In genomic region chr12:121216102-121216501, GRCh38 we compare ENCODE assay signal across 25 cellular contexts. TPM values are rescaled to one million over a fixed set of nuclear protein-coding genes. Genes with fewer than 3 reads are reported as not detected.
A peak's percentile ranks its signal among the peaks of the same experiment; 100 is the strongest.
DNase-seq lines count a peak whose midpoint lies in the region; ATAC-seq and TF ChIP-seq lines count a peak whose summit lies in the region.
"Had no signal": no experiment of that assay in that cellular context is flagged by ENCODE, and none has a peak within 500 bp of the region (broad histone marks: within the 10 kb centered on the region; RNA-seq: fewer than 3 reads in every experiment).

No MANE protein-coding gene starts in this region.

- no peak overlapping the region for H3K4me3 Mint-ChIP-seq in activated T-cell treated with anti-CD3 and anti-CD28 coated beads, Interleukin-2, amount 50 U/mL, for 24 hours
- H3K4me3 Mint-ChIP-seq in activated T-cell treated with anti-CD3 and anti-CD28 coated beads, Interleukin-2, amount 50 U/mL, for 72 hours = no peak overlapping the region
- no peak overlapping the region for H3K4me3 Mint-ChIP-seq in Caco-2 (ENCODE audit: unreplicated experiment)
- H3K4me3 Mint-ChIP-seq in activated naive CD8-positive, alpha-beta T cell treated with anti-CD3 and anti-CD28 coated beads, Interleukin-2, amount 50 U/mL, for 24 hours = no peak overlapping the region
- H3K4me3 Mint-ChIP-seq in naive thymus-derived CD4-positive, alpha-beta T cell = no peak overlapping the region
- H3K4me3 Mint-ChIP-seq: activated T-helper 1 cell treated with anti-CD3 and anti-CD28 coated beads, Interleukin-12 subunit alpha, Interleukin-12 subunit beta, Interleukin-2, Interleukin-4 antibody, amounts not matched to agents 30 ng/mL and 10 ng/mL and 1 ng/mL, durations not matched to agents 14 hours and 24 hours and 36 hours; effector memory CD8-positive, alpha-beta T cell; memory B cell had no signal

- no peak for DNase-seq in activated T-cell treated with anti-CD3 and anti-CD28 coated beads, Interleukin-2, amount 50 U/mL, for 24 hours
- no peak for DNase-seq in activated T-cell treated with anti-CD3 and anti-CD28 coated beads, Interleukin-2, amount 50 U/mL, for 72 hours
- no peak for DNase-seq in Caco-2
- DNase-seq in activated naive CD8-positive, alpha-beta T cell treated with anti-CD3 and anti-CD28 coated beads, Interleukin-2, amount 50 U/mL, for 24 hours = no peak
- DNase-seq in naive thymus-derived CD4-positive, alpha-beta T cell = no peak
- no peak for DNase-seq in NCI-H446 (lab: John Stamatoyannopoulos, UW)
- DNase-seq in midbrain (lab: John Stamatoyannopoulos, UW) = no peak
- no peak for DNase-seq in stimulated activated CD4-positive, alpha-beta T cell treated with anti-CD3 and anti-CD28 coated beads, Interleukin-2, amount 100 ng/mL, for 48 hours
- DNase-seq: effector memory CD8-positive, alpha-beta T cell; NCI-H1048; NCI-H1694; NCI-H446 treated with DMSO at 0.1 percent for 48 hours; NCI-H82; SHP77 treated with DMSO at 0.1 percent for 48 hours; stimulated activated CD4-positive, alpha-beta T cell treated with anti-CD3 and anti-CD28 coated beads, Interleukin-1b, Interleukin-23, amount 100 ng/mL, for 48 hours; T-helper 9 cell; thyroid gland had no signal

- POLR2A ChIA-PET in Caco-2 (lab: Charles Lee) = no interaction called here
- POLR2A ChIA-PET in naive thymus-derived CD4-positive, alpha-beta T cell (lab: Charles Lee) = interaction anchor here (1.2 to 1.5 kb wide), 5 partner anchors 9 to 23 kb away, joined by 3 to 6 read pairs (median 3); no protein-coding TSS in a partner anchor

- H3K27ac ChIP-seq in naive thymus-derived CD4-positive, alpha-beta T cell (ENCODE audit: low read depth, low read length) = no peak overlapping the region
- H3K27ac ChIP-seq: cardiac muscle cell, parathyroid adenoma, thyroid gland had no signal

- intact Hi-C loops in Caco-2 (cut with micrococcal nuclease; ENCODE audit: unreplicated experiment) = no loop called here
- intact Hi-C loops in naive thymus-derived CD4-positive, alpha-beta T cell (cut with micrococcal nuclease) = no loop called here

- H3K27me3 ChIP-seq in Caco-2 (replicated peaks; ENCODE audit: control insufficient read depth, insufficient read depth, low read length) = no peaks in the 10 kb centered on the region
- H3K27me3 ChIP-seq in naive thymus-derived CD4-positive, alpha-beta T cell (ENCODE audit: control insufficient read depth in 2 of 2, insufficient read depth in 2 of 2, low read length in 2 of 2) = no peaks in the 10 kb centered on the region
- H3K27me3 ChIP-seq: ascending aorta, cardiac muscle cell, right atrium auricular region, thyroid gland had no signal

- H3K4me1 Mint-ChIP-seq in activated T-cell treated with anti-CD3 and anti-CD28 coated beads, Interleukin-2, amount 50 U/mL, for 24 hours (ENCODE audit: low read depth) = peaks cover 48% of the 10 kb centered on the region
- peaks cover 20% of the 10 kb centered on the region for H3K4me1 Mint-ChIP-seq in activated T-cell treated with anti-CD3 and anti-CD28 coated beads, Interleukin-2, amount 50 U/mL, for 72 hours (ENCODE audit: low read depth)
- H3K4me1 Mint-ChIP-seq in Caco-2 (ENCODE audit: low read depth, unreplicated experiment) = peaks cover 15% of the 10 kb centered on the region
- peaks cover 42% of the 10 kb centered on the region for H3K4me1 Mint-ChIP-seq in activated naive CD8-positive, alpha-beta T cell treated with anti-CD3 and anti-CD28 coated beads, Interleukin-2, amount 50 U/mL, for 24 hours
- peaks cover 7 to 49% (median 22%) of the 10 kb centered on the region in 7 donors for H3K4me1 Mint-ChIP-seq in naive thymus-derived CD4-positive, alpha-beta T cell

- H3K4me3 ChIP-seq in Caco-2 (ENCODE audit: low read depth, low read length) = no peak overlapping the region
- H3K4me3 ChIP-seq in naive thymus-derived CD4-positive, alpha-beta T cell (ENCODE audit: low read length) = no peak overlapping the region
- H3K4me3 ChIP-seq: ascending aorta, cardiac muscle cell, coronary artery, right atrium auricular region, thyroid gland had no signal

- no peak for ATAC-seq in activated T-cell treated with anti-CD3 and anti-CD28 coated beads, Interleukin-2, amount 50 U/mL, for 72 hours (replicated peaks in 1 of 2)
- no peak for ATAC-seq in activated naive CD8-positive, alpha-beta T cell treated with anti-CD3 and anti-CD28 coated beads, Interleukin-2, amount 50 U/mL, for 24 hours
- no peak for ATAC-seq in naive thymus-derived CD4-positive, alpha-beta T cell
- ATAC-seq: effector memory CD8-positive, alpha-beta T cell had no signal

- peak overlapping the region; percentile 95 for H3K27ac Mint-ChIP-seq in activated T-cell treated with anti-CD3 and anti-CD28 coated beads, Interleukin-2, amount 50 U/mL, for 24 hours
- no peak overlapping the region for H3K27ac Mint-ChIP-seq in activated T-cell treated with anti-CD3 and anti-CD28 coated beads, Interleukin-2, amount 50 U/mL, for 72 hours
- H3K27ac Mint-ChIP-seq in Caco-2 (ENCODE audit: unreplicated experiment) = peak overlapping the region; percentile 53
- peak overlapping the region; percentile 52 for H3K27ac Mint-ChIP-seq in activated naive CD8-positive, alpha-beta T cell treated with anti-CD3 and anti-CD28 coated beads, Interleukin-2, amount 50 U/mL, for 24 hours
- H3K27ac Mint-ChIP-seq in naive thymus-derived CD4-positive, alpha-beta T cell = peak overlapping the region in 6 of 9 donors; percentile 12 to 68 (median 40)
- H3K27ac Mint-ChIP-seq: memory B cell had no signal

- peaks cover 52% of the 10 kb centered on the region for H3K36me3 Mint-ChIP-seq in activated T-cell treated with anti-CD3 and anti-CD28 coated beads, Interleukin-2, amount 50 U/mL, for 24 hours (ENCODE audit: low read depth)
- peaks cover 0 to 4% of the 10 kb centered on the region in 2 donors for H3K36me3 Mint-ChIP-seq in activated T-cell treated with anti-CD3 and anti-CD28 coated beads, Interleukin-2, amount 50 U/mL, for 72 hours (ENCODE audit: insufficient read depth in 2 of 2)
- peaks cover 30% of the 10 kb centered on the region for H3K36me3 Mint-ChIP-seq in Caco-2 (ENCODE audit: insufficient read depth, unreplicated experiment)
- H3K36me3 Mint-ChIP-seq in activated naive CD8-positive, alpha-beta T cell treated with anti-CD3 and anti-CD28 coated beads, Interleukin-2, amount 50 U/mL, for 24 hours (ENCODE audit: low read depth) = peaks cover 15% of the 10 kb centered on the region
- H3K36me3 Mint-ChIP-seq in naive thymus-derived CD4-positive, alpha-beta T cell = peaks cover 3 to 45% (median 15%) of the 10 kb centered on the region in 5 donors

- no peaks in the 10 kb centered on the region for H3K9me3 ChIP-seq in Caco-2
- no peaks in the 10 kb centered on the region for H3K9me3 ChIP-seq in naive thymus-derived CD4-positive, alpha-beta T cell (ENCODE audit: control insufficient read depth in 2 of 3, low read length in 3 of 3)
- H3K9me3 ChIP-seq: ascending aorta, right atrium auricular region, thyroid gland had no signal

- H3K9me3 Mint-ChIP-seq in activated T-cell treated with anti-CD3 and anti-CD28 coated beads, Interleukin-2, amount 50 U/mL, for 24 hours = no peaks in the 10 kb centered on the region
- no peaks in the 10 kb centered on the region for H3K9me3 Mint-ChIP-seq in activated T-cell treated with anti-CD3 and anti-CD28 coated beads, Interleukin-2, amount 50 U/mL, for 72 hours
- H3K9me3 Mint-ChIP-seq in Caco-2 (ENCODE audit: unreplicated experiment) = no peaks in the 10 kb centered on the region
- H3K9me3 Mint-ChIP-seq in activated naive CD8-positive, alpha-beta T cell treated with anti-CD3 and anti-CD28 coated beads, Interleukin-2, amount 50 U/mL, for 24 hours = no peaks in the 10 kb centered on the region
- peaks cover 0 to 3% (median 0%) of the 10 kb centered on the region in 11 donors for H3K9me3 Mint-ChIP-seq in naive thymus-derived CD4-positive, alpha-beta T cell
- H3K9me3 Mint-ChIP-seq: activated naive CD4-positive, alpha-beta T cell treated with anti-CD3 and anti-CD28 coated beads, Interleukin-2, amount 50 U/mL, for 72 hours; activated T-helper 1 cell treated with anti-CD3 and anti-CD28 coated beads, Interleukin-12 subunit alpha, Interleukin-12 subunit beta, Interleukin-2, Interleukin-4 antibody, amounts not matched to agents 30 ng/mL and 10 ng/mL and 1 ng/mL, durations not matched to agents 14 hours and 24 hours and 36 hours; effector memory CD8-positive, alpha-beta T cell; memory B cell had no signal

- no peak for TF ChIP-seq CTCF in Caco-2 (IDR thresholded peaks at IDR 0.05; ENCODE audit: insufficient read depth in 1 of 2, low read depth in 1 of 2, low read length in 1 of 2, severe bottlenecking in 1 of 2, unreplicated experiment in 1 of 2)

- peaks cover 34% of the 10 kb centered on the region for H3K4me1 ChIP-seq in Caco-2
- peaks cover 3 to 8% of the 10 kb centered on the region in 2 donors for H3K4me1 ChIP-seq in naive thymus-derived CD4-positive, alpha-beta T cell (ENCODE audit: control insufficient read depth in 2 of 2, insufficient read depth in 2 of 2, low read length in 2 of 2)

- CTCF ChIA-PET in Caco-2 (lab: Charles Lee) = no interaction called here
- CTCF ChIA-PET in naive thymus-derived CD4-positive, alpha-beta T cell (lab: Charles Lee) = interaction anchor here (0.6 to 1.1 kb wide), 3 partner anchors 8 to 76 kb away, joined by 3 to 4 read pairs (median 3); no protein-coding TSS in a partner anchor

- H3K27me3 Mint-ChIP-seq in activated T-cell treated with anti-CD3 and anti-CD28 coated beads, Interleukin-2, amount 50 U/mL, for 24 hours = no peaks in the 10 kb centered on the region
- H3K27me3 Mint-ChIP-seq in activated T-cell treated with anti-CD3 and anti-CD28 coated beads, Interleukin-2, amount 50 U/mL, for 72 hours (ENCODE audit: low read depth) = no peaks in the 10 kb centered on the region
- no peaks in the 10 kb centered on the region for H3K27me3 Mint-ChIP-seq in Caco-2 (ENCODE audit: insufficient read depth, unreplicated experiment)
- no peaks in the 10 kb centered on the region for H3K27me3 Mint-ChIP-seq in activated naive CD8-positive, alpha-beta T cell treated with anti-CD3 and anti-CD28 coated beads, Interleukin-2, amount 50 U/mL, for 24 hours
- no peaks in the 10 kb centered on the region for H3K27me3 Mint-ChIP-seq in naive thymus-derived CD4-positive, alpha-beta T cell
- H3K27me3 Mint-ChIP-seq: effector memory CD8-positive, alpha-beta T cell; memory B cell had no signal

- no TSS peak for BruUV-seq in Caco-2 (replicated peaks; lab: Mats Ljungman, UMichigan)

- H3K36me3 ChIP-seq in Caco-2 (ENCODE audit: control insufficient read depth, insufficient read depth, low read length) = peaks cover 1% of the 10 kb centered on the region; the same call in 1 of the 2 replicates
- peaks cover 0 to 26% (median 0%) of the 10 kb centered on the region in 3 experiments for H3K36me3 ChIP-seq in naive thymus-derived CD4-positive, alpha-beta T cell (ENCODE audit: control insufficient read depth in 2 of 3, insufficient read depth in 3 of 3, low read length in 3 of 3)
- H3K36me3 ChIP-seq: cardiac muscle cell, thyroid gland had no signal

RNA-seq across cellular contexts. Expression of gene P2RX4, which starts 6.2 kb away (rescaled TPM):
- 10 to 100 TPM; 29.7 to 35.1 TPM for total RNA-seq in activated T-cell treated with anti-CD3 and anti-CD28 coated beads, Interleukin-2, amount 50 U/mL, for 72 hours
- 40.4 and 44.7 TPM in 2 replicates for total RNA-seq in Caco-2 (2022)
- total RNA-seq in naive thymus-derived CD4-positive, alpha-beta T cell = 10 to 100 TPM; 34.1 to 56.9 (median 40.5) TPM
- polyA plus RNA-seq in naive thymus-derived CD4-positive, alpha-beta T cell = 10 to 100 TPM; 42.0 to 42.9 TPM
